In the genomic region with DNA sequence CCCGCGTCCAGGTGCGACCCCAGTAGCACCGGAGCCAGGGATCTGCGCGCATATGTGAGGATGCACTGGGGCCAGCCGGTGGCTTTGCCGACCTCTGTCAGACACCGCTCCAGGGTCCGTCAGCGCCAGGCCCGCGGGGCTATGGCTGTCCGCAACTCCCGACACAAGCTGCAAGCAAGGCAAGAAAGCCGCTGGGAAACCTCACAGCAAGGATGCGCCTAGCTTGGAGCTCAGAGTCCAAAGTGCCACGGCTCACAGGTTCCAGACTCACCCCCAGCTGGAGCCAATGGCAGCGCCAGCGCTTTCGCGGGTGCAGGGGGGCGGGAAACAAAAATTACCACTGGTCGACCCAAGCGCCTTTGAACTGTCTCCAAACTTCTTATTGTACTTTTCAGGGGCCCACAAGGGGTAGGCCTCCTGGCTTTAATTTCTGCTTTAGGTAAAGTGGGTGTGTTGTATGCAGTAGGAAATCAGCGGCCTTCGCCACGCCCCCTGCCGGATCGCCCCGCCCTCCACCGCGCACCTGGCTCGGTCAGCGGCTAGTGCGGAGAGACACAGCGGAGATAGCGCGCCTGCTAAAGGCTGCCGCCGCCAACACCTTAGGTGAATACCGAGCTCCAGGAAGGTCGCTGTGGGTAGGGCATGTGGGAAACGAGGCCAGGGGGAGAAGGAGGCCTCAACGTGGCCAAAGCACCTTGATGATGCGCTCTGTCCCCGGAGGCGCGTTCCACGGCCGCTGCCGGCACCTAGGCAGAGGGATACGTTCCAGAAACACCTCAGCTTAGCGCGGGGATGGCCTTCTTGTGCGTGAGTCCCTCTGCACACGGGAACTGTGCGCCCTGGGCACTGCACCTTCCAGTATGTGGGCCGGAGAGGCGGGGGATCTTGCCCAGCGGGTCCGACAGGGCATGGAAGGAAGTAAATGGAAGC, we compare ENCODE assay signal across 8 cellular contexts.
DNase-seq lines count a peak whose midpoint lies in the region; ATAC-seq and TF ChIP-seq lines count a peak whose summit lies in the region.

No MANE protein-coding gene starts in this region.

- peak; percentile 77 for ATAC-seq in activated naive CD8-positive, alpha-beta T cell treated with anti-CD3 and anti-CD28 coated beads, Interleukin-2, amount 50 U/mL, for 24 hours
- ATAC-seq in GM18505 (IDR thresholded peaks at IDR 0.05; ENCODE audit: unreplicated experiment) = no peak
- ATAC-seq in gastroesophageal sphincter = no peak

- H3K36me3 Mint-ChIP-seq in activated naive CD8-positive, alpha-beta T cell treated with anti-CD3 and anti-CD28 coated beads, Interleukin-2, amount 50 U/mL, for 24 hours (ENCODE audit: low read depth) = no peaks in the 10 kb centered on the region
- H3K36me3 Mint-ChIP-seq in stimulated activated naive CD8-positive, alpha-beta T cell treated with anti-CD3 and anti-CD28 coated beads, Interleukin-15, Interleukin-2, amounts not matched to agents 100 ng/mL and 50 ng/mL, for 24 hours (ENCODE audit: low read depth) = no peaks in the 10 kb centered on the region

- peaks cover 62% of the 10 kb centered on the region for H3K27me3 ChIP-seq in gastroesophageal sphincter

- peaks cover 0 to 7% (median 0%) of the 10 kb centered on the region in 3 donors for H3K4me1 ChIP-seq in gastroesophageal sphincter

- TF ChIP-seq EP300 in gastroesophageal sphincter (IDR thresholded peaks at IDR 0.05) = no peak

- no peaks in the 10 kb centered on the region for H3K9me3 Mint-ChIP-seq in activated naive CD8-positive, alpha-beta T cell treated with anti-CD3 and anti-CD28 coated beads, Interleukin-2, amount 50 U/mL, for 24 hours
- no peaks in the 10 kb centered on the region for H3K9me3 Mint-ChIP-seq in stimulated activated naive CD8-positive, alpha-beta T cell treated with anti-CD3 and anti-CD28 coated beads, Interleukin-15, Interleukin-2, amounts not matched to agents 100 ng/mL and 50 ng/mL, for 24 hours

- H3K4me3 Mint-ChIP-seq in activated naive CD8-positive, alpha-beta T cell treated with anti-CD3 and anti-CD28 coated beads, Interleukin-2, amount 50 U/mL, for 24 hours = peak overlapping the region; percentile 79
- H3K4me3 Mint-ChIP-seq in stimulated activated naive CD8-positive, alpha-beta T cell treated with anti-CD3 and anti-CD28 coated beads, Interleukin-15, Interleukin-2, amounts not matched to agents 100 ng/mL and 50 ng/mL, for 24 hours = peak overlapping the region; percentile 83

- no peak overlapping the region for H3K4me3 ChIP-seq in gastroesophageal sphincter

- 26 to 29% methylated on average over 8 to 17 of the region's 62 CpGs for WGBS in gastroesophageal sphincter (ENCODE audit: low coverage in 1 of 2), 2 donors

- DNase-seq in GM19238 (ENCODE audit: insufficient read length, low spot score) (peak; percentile 21), SW480 (ENCODE audit: low spot score) (peak; percentile 80), mucosa of gallbladder (ENCODE audit: low spot score) (peak; percentile 76), UCSD-AML1 (lab: John Stamatoyannopoulos, UW; ENCODE audit: unreplicated experiment) (no peak)
- peak; percentile 75 for DNase-seq in activated naive CD8-positive, alpha-beta T cell treated with anti-CD3 and anti-CD28 coated beads, Interleukin-2, amount 50 U/mL, for 24 hours

- TF ChIP-seq POLR2A in GM18505 (IDR thresholded peaks at IDR 0.05; ENCODE audit: borderline replicate concordance, extremely low read depth, insufficient read depth, insufficient read length) (no peak), gastroesophageal sphincter (IDR thresholded peaks at IDR 0.05) (no peak)

- H3K36me3 ChIP-seq in gastroesophageal sphincter = no peaks in the 10 kb centered on the region

- H3K27ac ChIP-seq in gastroesophageal sphincter = no peak overlapping the region

- no peaks in the 10 kb centered on the region for H3K27me3 Mint-ChIP-seq in activated naive CD8-positive, alpha-beta T cell treated with anti-CD3 and anti-CD28 coated beads, Interleukin-2, amount 50 U/mL, for 24 hours
- H3K27me3 Mint-ChIP-seq in stimulated activated naive CD8-positive, alpha-beta T cell treated with anti-CD3 and anti-CD28 coated beads, Interleukin-15, Interleukin-2, amounts not matched to agents 100 ng/mL and 50 ng/mL, for 24 hours = no peaks in the 10 kb centered on the region

- H3K27ac Mint-ChIP-seq in activated naive CD8-positive, alpha-beta T cell treated with anti-CD3 and anti-CD28 coated beads, Interleukin-2, amount 50 U/mL, for 24 hours = no peak overlapping the region
- H3K27ac Mint-ChIP-seq in stimulated activated naive CD8-positive, alpha-beta T cell treated with anti-CD3 and anti-CD28 coated beads, Interleukin-15, Interleukin-2, amounts not matched to agents 100 ng/mL and 50 ng/mL, for 24 hours = no peak overlapping the region

- TF ChIP-seq CTCF in gastroesophageal sphincter (IDR thresholded peaks at IDR 0.05) = no peak

- H3K9me3 ChIP-seq in gastroesophageal sphincter = no peaks in the 10 kb centered on the region

- peaks cover 22% of the 10 kb centered on the region for H3K4me1 Mint-ChIP-seq in activated naive CD8-positive, alpha-beta T cell treated with anti-CD3 and anti-CD28 coated beads, Interleukin-2, amount 50 U/mL, for 24 hours
- peaks cover 21% of the 10 kb centered on the region for H3K4me1 Mint-ChIP-seq in stimulated activated naive CD8-positive, alpha-beta T cell treated with anti-CD3 and anti-CD28 coated beads, Interleukin-15, Interleukin-2, amounts not matched to agents 100 ng/mL and 50 ng/mL, for 24 hours (ENCODE audit: low read depth)
